Comparison of ENCODE assay signal across 11 cellular contexts in genomic region chr17:32161506-32162365, GRCh38. TPM values are rescaled to one million over a fixed set of nuclear protein-coding genes. Genes with fewer than 3 reads are reported as not detected.
DNase-seq lines count a peak whose midpoint lies in the region; ATAC-seq and TF ChIP-seq lines count a peak whose summit lies in the region.
"Had no signal": no experiment of that assay in that cellular context is flagged by ENCODE, and none has a peak within 500 bp of the region (broad histone marks: within the 10 kb centered on the region; RNA-seq: fewer than 3 reads in every experiment).

No MANE protein-coding gene starts in this region.

- no peak for TF ChIP-seq CTCF in activated CD8-positive, alpha-beta T cell treated with anti-CD3 and anti-CD28 coated beads for 36 hours (IDR thresholded peaks at IDR 0.05)

- H3K9me3 Mint-ChIP-seq in activated CD8-positive, alpha-beta T cell treated with anti-CD3 and anti-CD28 coated beads for 36 hours: peaks cover 7% of the 10 kb centered on the region
- peaks cover 2% of the 10 kb centered on the region for H3K9me3 Mint-ChIP-seq in activated CD8-positive, alpha-beta T cell treated with anti-CD3 and anti-CD28 coated beads, Interleukin-2, amount 10 ng/mL, durations not matched to agents 7 days and 5 days (ENCODE audit: insufficient read depth)

- peaks cover 10% of the 10 kb centered on the region for H3K4me1 Mint-ChIP-seq in activated CD8-positive, alpha-beta T cell treated with anti-CD3 and anti-CD28 coated beads for 36 hours (ENCODE audit: low read depth)
- no peaks in the 10 kb centered on the region for H3K4me1 Mint-ChIP-seq in activated CD8-positive, alpha-beta T cell treated with anti-CD3 and anti-CD28 coated beads, Interleukin-2, amount 10 ng/mL, durations not matched to agents 7 days and 5 days (ENCODE audit: low read depth)

- DNase-seq in activated CD8-positive, alpha-beta T cell treated with anti-CD3 and anti-CD28 coated beads for 36 hours: no peak
- DNase-seq in activated CD8-positive, alpha-beta T cell treated with anti-CD3 and anti-CD28 coated beads, Interleukin-2, amount 10 ng/mL, durations not matched to agents 7 days and 5 days: no peak
- DNase-seq in fibroblast of peridontal ligament (ENCODE audit: extremely low read depth): peak; percentile 68
- DNase-seq in stromal cell of bone marrow (ENCODE audit: low read depth): peak; percentile 50
- no peak for DNase-seq in NK-92 (lab: John Stamatoyannopoulos, UW; ENCODE audit: unreplicated experiment)
- DNase-seq in HuH-7.5 (ENCODE audit: low spot score): no peak
- DNase-seq: 8988T; activated CD4-positive, alpha-beta T cell treated with anti-CD3 and anti-CD28 coated beads, Interleukin-2, amount 50 U/mL, for 48 hours; NCI-H524 treated with DMSO at 0.1 percent for 48 hours had no signal

- peaks cover 16% of the 10 kb centered on the region for H3K36me3 Mint-ChIP-seq in activated CD8-positive, alpha-beta T cell treated with anti-CD3 and anti-CD28 coated beads for 36 hours (ENCODE audit: low read depth)
- peaks cover 25% of the 10 kb centered on the region for H3K36me3 Mint-ChIP-seq in activated CD8-positive, alpha-beta T cell treated with anti-CD3 and anti-CD28 coated beads, Interleukin-2, amount 10 ng/mL, durations not matched to agents 7 days and 5 days (ENCODE audit: low read depth)

- no peak overlapping the region for H3K4me3 Mint-ChIP-seq in activated CD8-positive, alpha-beta T cell treated with anti-CD3 and anti-CD28 coated beads for 36 hours
- H3K4me3 Mint-ChIP-seq in activated CD8-positive, alpha-beta T cell treated with anti-CD3 and anti-CD28 coated beads, Interleukin-2, amount 10 ng/mL, durations not matched to agents 7 days and 5 days: no peak overlapping the region

- intact Hi-C loops in activated CD8-positive, alpha-beta T cell treated with anti-CD3 and anti-CD28 coated beads for 36 hours (cut with micrococcal nuclease): no loop called here

- POLR2A ChIA-PET in activated CD8-positive, alpha-beta T cell treated with anti-CD3 and anti-CD28 coated beads for 36 hours (lab: Charles Lee): interaction anchor here (0.8 kb wide), 1 partner anchor 34 kb away, joined by 3 read pairs; no protein-coding TSS in a partner anchor
- POLR2A ChIA-PET in activated CD8-positive, alpha-beta T cell treated with anti-CD3 and anti-CD28 coated beads, Interleukin-2, amount 10 ng/mL, durations not matched to agents 7 days and 5 days (lab: Charles Lee): no interaction called here

- ATAC-seq in activated CD8-positive, alpha-beta T cell treated with anti-CD3 and anti-CD28 coated beads for 36 hours: peak; percentile 37
- no peak for ATAC-seq in activated CD8-positive, alpha-beta T cell treated with anti-CD3 and anti-CD28 coated beads, Interleukin-2, amount 10 ng/mL, durations not matched to agents 7 days and 5 days
- peak; percentile 87 for ATAC-seq in SK-N-SH treated with all-trans-retinoic acid at 6 μM for 48 hours
- no peak for ATAC-seq in HG03442 (IDR thresholded peaks at IDR 0.05; ENCODE audit: unreplicated experiment)

- no peak overlapping the region for H3K27ac Mint-ChIP-seq in activated CD8-positive, alpha-beta T cell treated with anti-CD3 and anti-CD28 coated beads for 36 hours
- no peak overlapping the region for H3K27ac Mint-ChIP-seq in activated CD8-positive, alpha-beta T cell treated with anti-CD3 and anti-CD28 coated beads, Interleukin-2, amount 10 ng/mL, durations not matched to agents 7 days and 5 days

- CTCF ChIA-PET in activated CD8-positive, alpha-beta T cell treated with anti-CD3 and anti-CD28 coated beads for 36 hours (lab: Charles Lee): interaction anchor here (0.9 to 1.3 kb wide), 2 partner anchors 13 to 23 kb away, joined by 3 read pairs; no protein-coding TSS in a partner anchor
- CTCF ChIA-PET in activated CD8-positive, alpha-beta T cell treated with anti-CD3 and anti-CD28 coated beads, Interleukin-2, amount 10 ng/mL, durations not matched to agents 7 days and 5 days (lab: Charles Lee): no interaction called here

- H3K27me3 Mint-ChIP-seq in activated CD8-positive, alpha-beta T cell treated with anti-CD3 and anti-CD28 coated beads for 36 hours: no peaks in the 10 kb centered on the region
- H3K27me3 Mint-ChIP-seq in activated CD8-positive, alpha-beta T cell treated with anti-CD3 and anti-CD28 coated beads, Interleukin-2, amount 10 ng/mL, durations not matched to agents 7 days and 5 days (ENCODE audit: low read depth): no peaks in the 10 kb centered on the region

TF ChIP-seq in SK-N-SH treated with all-trans-retinoic acid at 6 μM for 48 hours, 23 proteins besides CTCF, POLR2A, EP300 and RAD21 (continues in another document):
- TF ChIP-seq CSDC2 (CRISPR knock-in tag; IDR thresholded peaks at IDR 0.05) (peak; percentile 93), ESRRG (CRISPR knock-in tag; IDR thresholded peaks at IDR 0.05) (no peak), SNAI2 (CRISPR knock-in tag; IDR thresholded peaks at IDR 0.05) (peak; percentile 48; the same call in 1 of the 2 replicates), RARB (CRISPR knock-in tag; IDR thresholded peaks at IDR 0.05) (no peak), CREB5 (CRISPR knock-in tag; IDR thresholded peaks at IDR 0.05; ENCODE audit: low read depth) (no peak), ZNF8 (CRISPR knock-in tag; IDR thresholded peaks at IDR 0.05) (no peak), ARNTL (CRISPR knock-in tag; IDR thresholded peaks at IDR 0.05; ENCODE audit: borderline replicate concordance, low read depth) (no peak), PPARA (CRISPR knock-in tag; IDR thresholded peaks at IDR 0.05; ENCODE audit: borderline replicate concordance) (no peak), BACH2 (CRISPR knock-in tag; IDR thresholded peaks at IDR 0.05; ENCODE audit: borderline replicate concordance) (no peak), ZNF70 (CRISPR knock-in tag; IDR thresholded peaks at IDR 0.05) (no peak), ISL1 (CRISPR knock-in tag; IDR thresholded peaks at IDR 0.05) (peak; percentile 65), TCF4 (CRISPR knock-in tag; IDR thresholded peaks at IDR 0.05; ENCODE audit: borderline replicate concordance) (no peak), ZFP30 (CRISPR knock-in tag; IDR thresholded peaks at IDR 0.05) (no peak), OSR1 (CRISPR knock-in tag; IDR thresholded peaks at IDR 0.05) (no peak), TSHZ2 (CRISPR knock-in tag; IDR thresholded peaks at IDR 0.05) (no peak), ZC3H10 (CRISPR knock-in tag; IDR thresholded peaks at IDR 0.05) (no peak), ZNF565 (CRISPR knock-in tag; conservative IDR thresholded peaks at IDR 0.05; ENCODE audit: low read depth) (no peak), ZFP3 (CRISPR knock-in tag; IDR thresholded peaks at IDR 0.05) (no peak), GLIS3 (CRISPR knock-in tag; IDR thresholded peaks at IDR 0.05) (no peak)
- TF ChIP-seq, protein P1, sequence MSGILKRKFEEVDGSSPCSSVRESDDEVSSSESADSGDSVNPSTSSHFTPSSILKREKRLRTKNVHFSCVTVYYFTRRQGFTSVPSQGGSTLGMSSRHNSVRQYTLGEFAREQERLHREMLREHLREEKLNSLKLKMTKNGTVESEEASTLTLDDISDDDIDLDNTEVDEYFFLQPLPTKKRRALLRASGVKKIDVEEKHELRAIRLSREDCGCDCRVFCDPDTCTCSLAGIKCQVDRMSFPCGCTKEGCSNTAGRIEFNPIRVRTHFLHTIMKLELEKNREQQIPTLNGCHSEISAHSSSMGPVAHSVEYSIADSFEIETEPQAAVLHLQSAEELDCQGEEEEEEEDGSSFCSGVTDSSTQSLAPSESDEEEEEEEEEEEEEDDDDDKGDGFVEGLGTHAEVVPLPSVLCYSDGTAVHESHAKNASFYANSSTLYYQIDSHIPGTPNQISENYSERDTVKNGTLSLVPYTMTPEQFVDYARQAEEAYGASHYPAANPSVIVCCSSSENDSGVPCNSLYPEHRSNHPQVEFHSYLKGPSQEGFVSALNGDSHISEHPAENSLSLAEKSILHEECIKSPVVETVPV (CRISPR knock-in tag; IDR thresholded peaks at IDR 0.05): no peak

RNA-seq across cellular contexts. Expression of gene RHOT1, which starts 19.4 kb away (rescaled TPM):
- total RNA-seq in activated CD8-positive, alpha-beta T cell treated with anti-CD3 and anti-CD28 coated beads for 36 hours: 10 to 100 TPM; 25.8 to 27.2 TPM
- 10 to 100 TPM; 29.9 to 31.4 TPM for total RNA-seq in activated CD8-positive, alpha-beta T cell treated with anti-CD3 and anti-CD28 coated beads, Interleukin-2, amount 10 ng/mL, durations not matched to agents 7 days and 5 days

Comparison
In these comparisons a context has a peak if more than half of its experiments do, and no peak if none do; other contexts are left out.
1. ATAC-seq: peak in activated CD8-positive, alpha-beta T cell treated with anti-CD3 and anti-CD28 coated beads for 36 hours (single experiment) and SK-N-SH treated with all-trans-retinoic acid at 6 μM for 48 hours (single experiment); none in activated CD8-positive, alpha-beta T cell treated with anti-CD3 and anti-CD28 coated beads, Interleukin-2, amount 10 ng/mL, durations not matched to agents 7 days and 5 days (single experiment) and HG03442 (single experiment).
2. DNase-seq: peak in fibroblast of peridontal ligament (single experiment) and stromal cell of bone marrow (single experiment); none in activated CD8-positive, alpha-beta T cell treated with anti-CD3 and anti-CD28 coated beads for 36 hours (single experiment), activated CD8-positive, alpha-beta T cell treated with anti-CD3 and anti-CD28 coated beads, Interleukin-2, amount 10 ng/mL, durations not matched to agents 7 days and 5 days (single experiment), NK-92 (single experiment) and HuH-7.5 (single experiment).